Comparison of ENCODE assay signal across 1 cellular context in genomic region chrX:43605351-43605750, GRCh38.
TF ChIP-seq lines count a peak whose summit lies in the region.

No MANE protein-coding gene starts in this region.

TF ChIP-seq in HEK293, 187 proteins besides CTCF, POLR2A, EP300 and RAD21:
- TF ChIP-seq ZBTB10 (tag by site-specific recombination; IDR thresholded peaks at IDR 0.05) (no peak), ZNF664 (tag by site-specific recombination; IDR thresholded peaks at IDR 0.05) (no peak), ZBTB21 (tag by site-specific recombination; IDR thresholded peaks at IDR 0.05) (no peak), ZNF623 (tag by site-specific recombination; IDR thresholded peaks at IDR 0.05) (no peak), ZNF26 (tag by site-specific recombination; IDR thresholded peaks at IDR 0.05) (peak; percentile 39; the same call in 1 of the 2 replicates), ZNF791 (tag by site-specific recombination; IDR thresholded peaks at IDR 0.05) (no peak)
